ENCODE assay signal across 8 cellular contexts in genomic region chr19:12792853-12793289, GRCh38. TPM values are rescaled to one million over a fixed set of nuclear protein-coding genes. Genes with fewer than 3 reads are reported as not detected.
DNase-seq lines count a peak whose midpoint lies in the region; ATAC-seq and TF ChIP-seq lines count a peak whose summit lies in the region.

No MANE protein-coding gene starts in this region.

- 0 to 2% (median 0%) methylated on average over 18 to 22 of the region's 22 CpGs for WGBS in adrenal gland, 4 donors
- 0 to 1% methylated on average over 22 of the region's 22 CpGs for WGBS in lower leg skin, 2 donors

- H3K4me3 ChIP-seq in cardiac muscle cell: peak overlapping the region; percentile 42
- peak overlapping the region; percentile 54 to 80 (median 76) for H3K4me3 ChIP-seq in adrenal gland
- H3K4me3 ChIP-seq in lower leg skin (ENCODE audit: low read depth, poor library complexity, severe bottlenecking): peak overlapping the region; percentile 85
- peak overlapping the region; percentile 88 for H3K4me3 ChIP-seq in upper lobe of right lung

- no peaks in the 10 kb centered on the region for H3K9me3 ChIP-seq in cardiac muscle cell (ENCODE audit: low read depth)
- no peaks in the 10 kb centered on the region for H3K9me3 ChIP-seq in adrenal gland (replicated peaks in 1 of 3)
- H3K9me3 ChIP-seq in upper lobe of right lung: no peaks in the 10 kb centered on the region

- CTCF ChIA-PET in GM10248 (lab: Yijun Ruan, JAX): interaction anchor here (1.0 to 17.0 kb wide), 6 partner anchors 9 to 79 kb away, joined by 3 to 550 read pairs (median 4); partner anchors contain the start of genes HOOK2 and THSD8

- H3K4me1 ChIP-seq in cardiac muscle cell (ENCODE audit: low read depth): peaks cover 18% of the 10 kb centered on the region
- H3K4me1 ChIP-seq in adrenal gland (replicated peaks in 1 of 2): peaks cover 28 to 42% of the 10 kb centered on the region in 2 donors
- H3K4me1 ChIP-seq in upper lobe of right lung: peaks cover 27% of the 10 kb centered on the region

- no peaks in the 10 kb centered on the region for H3K27me3 ChIP-seq in cardiac muscle cell
- H3K27me3 ChIP-seq in adrenal gland: no peaks in the 10 kb centered on the region
- H3K27me3 ChIP-seq in upper lobe of right lung: no peaks in the 10 kb centered on the region

- POLR2A ChIA-PET in GM10248 (lab: Yijun Ruan, JAX): interaction anchor here (1.0 to 3.6 kb wide), 13 partner anchors 9 to 145 kb away, joined by 3 to 110 read pairs (median 9); partner anchors contain the start of genes CALR, GCDH, GET3 and PRDX2

- no peak for TF ChIP-seq POLR2A in adrenal gland (IDR thresholded peaks at IDR 0.05)
- no peak for TF ChIP-seq POLR2A in lower leg skin (IDR thresholded peaks at IDR 0.05)

- DNase-seq in cardiac muscle cell (ENCODE audit: low read depth in 1 of 2, low spot score in 1 of 2): no peak
- DNase-seq in left cardiac atrium: no peak
- peak in 3 of 7 donors; percentile 55 to 73 (median 57) for DNase-seq in adrenal gland
- DNase-seq in lower leg skin (ENCODE audit: low spot score in 2 of 2): no peak
- no peak for DNase-seq in upper lobe of right lung
- DNase-seq in GM10248 (ENCODE audit: extremely low spot score): no peak
- DNase-seq in NCI-H1436 treated with DMSO at 0.1 percent for 48 hours (lab: John Stamatoyannopoulos, UW): no peak

- ATAC-seq in left cardiac atrium (no peak), upper lobe of right lung (no peak), HG02610 (IDR thresholded peaks at IDR 0.05; ENCODE audit: unreplicated experiment) (no peak)

- TF ChIP-seq CTCF in cardiac muscle cell (IDR thresholded peaks at IDR 0.05; ENCODE audit: low read depth, low read length): no peak
- TF ChIP-seq CTCF in adrenal gland (IDR thresholded peaks at IDR 0.05): no peak
- TF ChIP-seq CTCF in lower leg skin (IDR thresholded peaks at IDR 0.05): no peak
- TF ChIP-seq CTCF in upper lobe of right lung (IDR thresholded peaks at IDR 0.05): no peak
- TF ChIP-seq CTCF in GM10248 (IDR thresholded peaks at IDR 0.05; ENCODE audit: control extremely low read depth, extremely low read depth, low read depth, missing control alignments): no peak

- intact Hi-C loops in left cardiac atrium (cut with DNase I): loop anchor here in 1 of 2 donors (2.0 kb wide), 1 partner anchor 16 kb away; no protein-coding TSS in a partner anchor
- intact Hi-C loops in adrenal gland (cut with DNase I): no loop called here
- intact Hi-C loops in lower leg skin (cut with DNase I; ENCODE audit: low total_unique reads): no loop called here
- intact Hi-C loops in upper lobe of right lung (cut with DNase I): no loop called here

- no peaks in the 10 kb centered on the region for H3K36me3 ChIP-seq in cardiac muscle cell
- H3K36me3 ChIP-seq in adrenal gland (replicated peaks in 1 of 2): peaks cover 0 to 2% of the 10 kb centered on the region in 2 donors
- H3K36me3 ChIP-seq in upper lobe of right lung: no peaks in the 10 kb centered on the region

- H3K27ac ChIP-seq in cardiac muscle cell (peak overlapping the region; percentile 82), adrenal gland (peak overlapping the region; percentile 93 to 99 (median 98)), upper lobe of right lung (peak overlapping the region; percentile 100)

RNA-seq across cellular contexts. Expression of gene JUNB, which starts 1.6 kb away (rescaled TPM):
- total RNA-seq in cardiac muscle cell (57.6 and 103 TPM in 2 replicates), left cardiac atrium (100 to 1,000 TPM in 1 of 2 donors, 10 to 100 TPM in 1; 46.6 to 216 TPM), adrenal gland (100 to 1,000 TPM; 194 to 594 (median 354) TPM), lower leg skin (1,000 to 10,000 TPM in 1 of 4 donors, 100 to 1,000 TPM in 3; 608 to 1,091 (median 870) TPM), upper lobe of right lung (174 TPM)
- polyA plus RNA-seq in cardiac muscle cell (37.2 and 48.3 TPM in 2 replicates), adrenal gland (100 to 1,000 TPM in 2 of 3 donors, 1 to 10 TPM in 1; 4.2 to 291 (median 104) TPM)

RNA-seq across cellular contexts. Expression of gene PRDX2, which starts 8.7 kb away (rescaled TPM):
- total RNA-seq in cardiac muscle cell: 1,316 and 1,694 TPM in 2 replicates
- 1,469 and 1,719 TPM in 2 replicates for polyA plus RNA-seq in cardiac muscle cell
- total RNA-seq in left cardiac atrium: 100 to 1,000 TPM; 525 to 629 TPM
- total RNA-seq in adrenal gland: 1,000 to 10,000 TPM in 2 of 8 donors, 100 to 1,000 TPM in 6; 597 to 1,131 (median 835) TPM
- polyA plus RNA-seq in adrenal gland: 100 to 1,000 TPM; 146 to 957 (median 364) TPM
- 100 to 1,000 TPM; 266 to 459 (median 327) TPM for total RNA-seq in lower leg skin
- total RNA-seq in upper lobe of right lung: 123 TPM

RNA-seq across cellular contexts. Expression of gene THSD8, which starts 9.0 kb away (rescaled TPM):
- total RNA-seq in cardiac muscle cell (0.63 TPM in 1 of 2 replicates, not detected in the other), left cardiac atrium (1 to 10 TPM; 1.8 to 3.2 TPM), adrenal gland (1 to 10 TPM in 4 of 8 donors, not detected in 4; 1.8 to 5.2 (median 4.3) TPM), lower leg skin (1 to 10 TPM in 1 of 4 donors, not detected in 3; 1.6 TPM), upper lobe of right lung (2.8 TPM)
- polyA plus RNA-seq in cardiac muscle cell (15.0 and 19.0 TPM in 2 replicates), adrenal gland (1 to 10 TPM; 3.5 to 5.6 (median 4.4) TPM)

RNA-seq across cellular contexts. Expression of gene RNASEH2A, which starts 13.5 kb away (rescaled TPM):
- total RNA-seq in cardiac muscle cell: 20.4 and 29.0 TPM in 2 replicates
- polyA plus RNA-seq in cardiac muscle cell: 40.4 and 57.3 TPM in 2 replicates
- 1 to 10 TPM; 5.6 to 8.1 TPM for total RNA-seq in left cardiac atrium
- 1 to 10 TPM; 2.8 to 8.6 (median 6.2) TPM for total RNA-seq in adrenal gland
- 1 to 10 TPM; 1.8 to 4.3 (median 3.4) TPM for polyA plus RNA-seq in adrenal gland
- 1 to 10 TPM; 3.3 to 7.8 (median 5.9) TPM for total RNA-seq in lower leg skin
- total RNA-seq in upper lobe of right lung: 7.4 TPM

RNA-seq across cellular contexts. Expression of gene HOOK2, which starts 17.5 kb away (rescaled TPM):
- total RNA-seq in cardiac muscle cell (28.5 and 54.4 TPM in 2 replicates), left cardiac atrium (10 to 100 TPM; 16.8 to 28.8 TPM), adrenal gland (10 to 100 TPM; 10.2 to 38.3 (median 29.1) TPM), lower leg skin (100 to 1,000 TPM in 1 of 4 donors, 10 to 100 TPM in 3; 49.9 to 122 (median 65.8) TPM), upper lobe of right lung (65.3 TPM)
- polyA plus RNA-seq in cardiac muscle cell (31.1 and 41.6 TPM in 2 replicates), adrenal gland (10 to 100 TPM in 2 of 3 donors, 1 to 10 TPM in 1; 6.3 to 99.7 (median 69.3) TPM)
